Comparison of ENCODE assay signal across 22 cellular contexts in the genomic region with DNA sequence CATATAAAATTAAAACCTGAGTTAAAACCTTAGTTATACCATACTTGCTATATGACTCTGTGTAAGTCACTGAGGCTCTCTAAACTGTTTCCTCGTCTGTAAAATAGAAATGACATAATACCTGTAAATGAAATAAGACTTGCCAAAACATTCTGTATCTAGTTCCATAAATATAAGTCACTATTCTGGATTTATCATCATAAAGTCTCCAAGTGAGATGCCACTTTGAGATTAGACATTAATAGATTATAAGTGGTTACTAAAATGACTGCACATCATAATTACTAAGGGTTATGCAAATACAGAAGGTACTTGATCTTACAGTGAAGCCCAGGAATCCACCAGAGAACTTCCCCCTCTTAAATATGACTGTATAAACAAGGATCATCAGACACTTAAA. TPM values are rescaled to one million over a fixed set of nuclear protein-coding genes. Genes with fewer than 3 reads are reported as not detected.
A peak's percentile ranks its signal among the peaks of the same experiment; 100 is the strongest.
DNase-seq lines count a peak whose midpoint lies in the region; ATAC-seq and TF ChIP-seq lines count a peak whose summit lies in the region.
"Had no signal": no experiment of that assay in that cellular context is flagged by ENCODE, and none has a peak within 500 bp of the region (broad histone marks: within the 10 kb centered on the region; RNA-seq: fewer than 3 reads in every experiment).

No MANE protein-coding gene starts in this region.

- no peaks in the 10 kb centered on the region for H3K27me3 Mint-ChIP-seq in activated T-cell treated with anti-CD3 and anti-CD28 coated beads, Interleukin-2, amount 50 U/mL, for 72 hours (ENCODE audit: low read depth)
- H3K27me3 Mint-ChIP-seq: B cell; CD8-positive, alpha-beta memory T cell had no signal

- intact Hi-C loops in left lung (cut with DNase I), result no loop called here
- intact Hi-C loops in uterus (cut with DNase I; ENCODE audit: low total_unique reads), result no loop called here

- H3K36me3 ChIP-seq in left lung (peaks cover 0 to 57% of the 10 kb centered on the region in 2 donors), uterus (no peaks in the 10 kb centered on the region)

- ATAC-seq in activated T-cell treated with anti-CD3 and anti-CD28 coated beads, Interleukin-2, amount 50 U/mL, for 72 hours (replicated peaks in 1 of 2), result peak; percentile 54 to 84
- peak; percentile 65 for ATAC-seq in left lung
- ATAC-seq in GM19328 (IDR thresholded peaks at IDR 0.05; ENCODE audit: unreplicated experiment), result no peak
- ATAC-seq: HCT116 had no signal

- H3K4me1 ChIP-seq in left lung (no peaks in the 10 kb centered on the region), uterus (no peaks in the 10 kb centered on the region)

- DNase-seq in DMS53 (lab: John Stamatoyannopoulos, UW) (peak; percentile 12), DMS53 treated with DMSO at 0.1 percent for 48 hours (lab: John Stamatoyannopoulos, UW; ENCODE audit: unreplicated experiment) (no peak), LNCaP clone FGC (ENCODE audit: low read depth) (peak; percentile 81), left lung (no peak), uterus (no peak)
- DNase-seq in activated T-cell treated with anti-CD3 and anti-CD28 coated beads, Interleukin-2, amount 50 U/mL, for 72 hours, result no peak
- no peak for DNase-seq in activated T-cell treated with anti-CD3 and anti-CD28 coated beads, Interleukin-2, amount 50 U/mL, for 1 hour
- DNase-seq: CD8-positive, alpha-beta memory T cell; KBM-7; NCI-H1048; NCI-H1417; NCI-H1694; NCI-H2081; NCI-H2227 treated with DMSO at 0.1 percent for 48 hours; NCI-H526 treated with DMSO at 0.1 percent for 48 hours; OCI-M1; SIG-M5 had no signal

- H3K4me3 ChIP-seq in LNCaP clone FGC (ENCODE audit: low read depth, low read length) (no peak overlapping the region), left lung (no peak overlapping the region), uterus (no peak overlapping the region)
- H3K4me3 ChIP-seq: SK-N-MC had no signal

- no peaks in the 10 kb centered on the region for H3K4me1 Mint-ChIP-seq in activated T-cell treated with anti-CD3 and anti-CD28 coated beads, Interleukin-2, amount 50 U/mL, for 72 hours (ENCODE audit: low read depth)
- H3K4me1 Mint-ChIP-seq: B cell had no signal

- no peak for TF ChIP-seq POLR2A in uterus (IDR thresholded peaks at IDR 0.05)

- H3K4me3 Mint-ChIP-seq in activated T-cell treated with anti-CD3 and anti-CD28 coated beads, Interleukin-2, amount 50 U/mL, for 72 hours, result no peak overlapping the region
- H3K4me3 Mint-ChIP-seq: B cell; CD8-positive, alpha-beta memory T cell had no signal

- no peaks in the 10 kb centered on the region for H3K9me3 Mint-ChIP-seq in activated T-cell treated with anti-CD3 and anti-CD28 coated beads, Interleukin-2, amount 50 U/mL, for 72 hours
- H3K9me3 Mint-ChIP-seq: CD8-positive, alpha-beta memory T cell had no signal

- H3K9me3 ChIP-seq in left lung (no peaks in the 10 kb centered on the region), uterus (no peaks in the 10 kb centered on the region)

- H3K27ac ChIP-seq in left lung (no peak overlapping the region), uterus (no peak overlapping the region)
- H3K27ac ChIP-seq: 22Rv1, SK-N-MC had no signal

- TF ChIP-seq CTCF in LNCaP clone FGC (IDR thresholded peaks at IDR 0.05; ENCODE audit: control insufficient read depth, extremely low read depth, insufficient read depth) (no peak), left lung (IDR thresholded peaks at IDR 0.05) (no peak), uterus (IDR thresholded peaks at IDR 0.05) (no peak)

- H3K36me3 Mint-ChIP-seq in activated T-cell treated with anti-CD3 and anti-CD28 coated beads, Interleukin-2, amount 50 U/mL, for 72 hours (ENCODE audit: insufficient read depth in 2 of 2), result peaks cover 0 to 5% of the 10 kb centered on the region in 2 donors

- peak overlapping the region; percentile 65 for H3K27ac Mint-ChIP-seq in activated T-cell treated with anti-CD3 and anti-CD28 coated beads, Interleukin-2, amount 50 U/mL, for 72 hours
- H3K27ac Mint-ChIP-seq: B cell had no signal

- H3K27me3 ChIP-seq in left lung (no peaks in the 10 kb centered on the region), uterus (no peaks in the 10 kb centered on the region)

RNA-seq across cellular contexts. Expression of gene BRIP1, which starts 12.0 kb away (rescaled TPM):
- 10 to 100 TPM; 10.8 to 12.7 TPM for total RNA-seq in activated T-cell treated with anti-CD3 and anti-CD28 coated beads, Interleukin-2, amount 50 U/mL, for 72 hours
- 1 to 10 TPM; 3.4 to 3.7 TPM for total RNA-seq in left lung
- total RNA-seq in uterus, result 10 to 100 TPM in 1 of 4 donors, 1 to 10 TPM in 1, not detected in 2; 1.0 to 13.0 TPM

RNA-seq across cellular contexts. Expression of gene INTS2, which starts 52.5 kb away (rescaled TPM):
- total RNA-seq in activated T-cell treated with anti-CD3 and anti-CD28 coated beads, Interleukin-2, amount 50 U/mL, for 72 hours, result 10 to 100 TPM; 26.1 to 29.5 TPM
- total RNA-seq in left lung, result 10 to 100 TPM; 11.3 to 12.5 TPM
- 10 to 100 TPM in 3 of 4 donors, 1 to 10 TPM in 1; 7.4 to 38.4 (median 15.9) TPM for total RNA-seq in uterus

Comparison
In these comparisons a context has a peak if more than half of its experiments do, and no peak if none do; other contexts are left out.
1. DNase-seq: peak in DMS53 (single experiment) and LNCaP clone FGC (single experiment); none in DMS53 treated with DMSO at 0.1 percent for 48 hours (single experiment), activated T-cell treated with anti-CD3 and anti-CD28 coated beads, Interleukin-2, amount 50 U/mL, for 72 hours (0 of 2), activated T-cell treated with anti-CD3 and anti-CD28 coated beads, Interleukin-2, amount 50 U/mL, for 1 hour (single experiment), left lung (0 of 2) and uterus (0 of 2).